8 cellular contexts compared by ENCODE assay signal in genomic region chr11:111454561-111455192, GRCh38.
DNase-seq lines count a peak whose midpoint lies in the region; ATAC-seq and TF ChIP-seq lines count a peak whose summit lies in the region.

No MANE protein-coding gene starts in this region.

- intact Hi-C loops in posterior cingulate gyrus (cut with DNase I): loop anchor here (5.0 kb wide), 1 partner anchor 323 kb away; no protein-coding TSS in a partner anchor

- no peak overlapping the region for H3K4me3 ChIP-seq in fibroblast of pulmonary artery (replicated peaks; ENCODE audit: low read depth, low read length)

- ATAC-seq in GM21515 (IDR thresholded peaks at IDR 0.05; ENCODE audit: unreplicated experiment): no peak
- ATAC-seq in HG03571 (IDR thresholded peaks at IDR 0.05; ENCODE audit: unreplicated experiment): no peak

- DNase-seq in SHP77 (lab: John Stamatoyannopoulos, UW) (peak; percentile 30 to 47), SHP77 treated with DMSO at 0.1 percent for 48 hours (lab: John Stamatoyannopoulos, UW) (no peak), NCI-H510A (lab: John Stamatoyannopoulos, UW) (peak; percentile 7), fibroblast of pulmonary artery (ENCODE audit: low read depth) (peak; percentile 60), posterior cingulate gyrus (peak in 9 of 10 donors; percentile 39 to 92 (median 77))
- DNase-seq in activated CD8-positive, alpha-beta memory T cell treated with anti-CD3 and anti-CD28 coated beads, Interleukin-2, amount 50 U/mL, for 48 hours: peak; percentile 90

- peak; percentile 40 for TF ChIP-seq CTCF in fibroblast of pulmonary artery (IDR thresholded peaks at IDR 0.05; ENCODE audit: low read length, missing control alignments)
